ENCODE assay signal across 25 cellular contexts in genomic region chr9:132722564-132723065, GRCh38. TPM values are rescaled to one million over a fixed set of nuclear protein-coding genes. Genes with fewer than 3 reads are reported as not detected.
A peak's percentile ranks its signal among the peaks of the same experiment; 100 is the strongest.
DNase-seq lines count a peak whose midpoint lies in the region; ATAC-seq and TF ChIP-seq lines count a peak whose summit lies in the region.
"Had no signal": no experiment of that assay in that cellular context is flagged by ENCODE, and none has a peak within 500 bp of the region (broad histone marks: within the 10 kb centered on the region; RNA-seq: fewer than 3 reads in every experiment).

No MANE protein-coding gene starts in this region.

- H3K36me3 ChIP-seq in endodermal cell (ENCODE audit: control insufficient read depth, insufficient read depth, low read length) (no peaks in the 10 kb centered on the region), neuronal stem cell (replicated peaks in 1 of 2; ENCODE audit: control insufficient read depth in 2 of 2, insufficient read depth in 2 of 2, low read length in 2 of 2) (no peaks in the 10 kb centered on the region), upper lobe of right lung (no peaks in the 10 kb centered on the region)
- H3K36me3 ChIP-seq: BLaER1 treated with 17β-estradiol and CSF1 and Interleukin-3, amounts not matched to agents 10 nM and 100 nM had no signal

- intact Hi-C loops in cardiac septum (cut with DNase I) (no loop called here), Right ventricle myocardium superior (cut with DNase I) (no loop called here), upper lobe of right lung (cut with DNase I) (no loop called here)

- H3K79me1 ChIP-seq in neuronal stem cell (ENCODE audit: low read depth, low read length): no peaks in the 10 kb centered on the region

- DNase-seq in cardiac septum (ENCODE audit: low spot score) (peak; percentile 63), Right ventricle myocardium superior (no peak), endodermal cell (peak; percentile 41), neuronal stem cell (ENCODE audit: low spot score) (no peak), upper lobe of right lung (peak; percentile 40), NCI-H69 (lab: John Stamatoyannopoulos, UW) (no peak)
- DNase-seq: AML-193; CD4-positive, alpha-beta memory T cell; CD8-positive, alpha-beta memory T cell; COR-L47; DMS 273 treated with DMSO at 0.1 percent for 48 hours; DMS153; DMS53; DMS79; DND-41; EL; GDM1 had no signal

- peaks cover under 1% of the 10 kb centered on the region for H3K27me3 ChIP-seq in endodermal cell (ENCODE audit: control insufficient read depth, insufficient read depth, low read length, poor library complexity, severe bottlenecking)
- peaks cover 0 to 6% (median 0%) of the 10 kb centered on the region in 3 experiments for H3K27me3 ChIP-seq in neuronal stem cell (ENCODE audit: control insufficient read depth in 3 of 3, insufficient read depth in 3 of 3, low read depth in 1 of 3, low read length in 3 of 3)
- H3K27me3 ChIP-seq in upper lobe of right lung: no peaks in the 10 kb centered on the region
- H3K27me3 ChIP-seq: BLaER1 treated with 17β-estradiol and CSF1 and Interleukin-3, amounts not matched to agents 10 nM and 100 nM had no signal

- H3K27ac ChIP-seq in endodermal cell (ENCODE audit: low read depth, low read length) (no peak overlapping the region), neuronal stem cell (replicated peaks; ENCODE audit: low read length) (no peak overlapping the region), upper lobe of right lung (no peak overlapping the region)
- H3K27ac ChIP-seq: 22Rv1; A549; BLaER1 treated with 17β-estradiol and CSF1 and Interleukin-3, amounts not matched to agents 10 nM and 100 nM; C4-2B had no signal

- peak overlapping the region; percentile 84 for H3K14ac ChIP-seq in neuronal stem cell (ENCODE audit: low read length)

- ATAC-seq in Right ventricle myocardium superior (ENCODE audit: poor library complexity): no peak
- ATAC-seq in upper lobe of right lung: no peak
- no peak for ATAC-seq in HG03196 (IDR thresholded peaks at IDR 0.05; ENCODE audit: unreplicated experiment)
- no peak for ATAC-seq in HG03095 (IDR thresholded peaks at IDR 0.05; ENCODE audit: unreplicated experiment)
- ATAC-seq: A549, GM12878 had no signal

- no peak overlapping the region for H2BK12ac ChIP-seq in neuronal stem cell (ENCODE audit: low read length)

- peak overlapping the region; percentile 82 for H2AK5ac ChIP-seq in neuronal stem cell (ENCODE audit: low read depth, low read length)

- no peak overlapping the region for H4K8ac ChIP-seq in neuronal stem cell (ENCODE audit: low read depth, low read length)

- no peak overlapping the region for H3K4me2 ChIP-seq in neuronal stem cell (ENCODE audit: insufficient read depth, low read length, poor library complexity, severe bottlenecking)
- H3K4me2 ChIP-seq: A549; BLaER1 treated with 17β-estradiol and CSF1 and Interleukin-3, amounts not matched to agents 10 nM and 100 nM had no signal

- peak overlapping the region; percentile 19 for H3K18ac ChIP-seq in neuronal stem cell (ENCODE audit: low read length)

- peaks cover 21% of the 10 kb centered on the region for H3K27me3 Mint-ChIP-seq in endodermal cell (ENCODE audit: insufficient read depth)

- no peak overlapping the region for H3K4me3 Mint-ChIP-seq in endodermal cell
- H3K4me3 Mint-ChIP-seq: B cell; CD4-positive, alpha-beta memory T cell; CD8-positive, alpha-beta memory T cell had no signal

- H3K23ac ChIP-seq in neuronal stem cell (ENCODE audit: low read depth, low read length, poor library complexity): peak overlapping the region; percentile 66

- H3K4me1 Mint-ChIP-seq in endodermal cell: no peaks in the 10 kb centered on the region
- H3K4me1 Mint-ChIP-seq: B cell; CD8-positive, alpha-beta memory T cell had no signal

- no peak overlapping the region for H2BK15ac ChIP-seq in neuronal stem cell (ENCODE audit: low read length)

- H2BK5ac ChIP-seq in neuronal stem cell (ENCODE audit: low read length): no peak overlapping the region

- no peaks in the 10 kb centered on the region for H3K36me3 Mint-ChIP-seq in endodermal cell (ENCODE audit: low read depth)
- H3K36me3 Mint-ChIP-seq: CD4-positive, alpha-beta memory T cell; CD8-positive, alpha-beta memory T cell had no signal

- H3K9me3 ChIP-seq in endodermal cell (ENCODE audit: control insufficient read depth, low read length): no peaks in the 10 kb centered on the region
- H3K9me3 ChIP-seq in neuronal stem cell (replicated peaks in 1 of 2; ENCODE audit: control insufficient read depth in 2 of 2, insufficient read depth in 1 of 2, low read depth in 1 of 2, low read length in 2 of 2): no peaks in the 10 kb centered on the region
- no peaks in the 10 kb centered on the region for H3K9me3 ChIP-seq in upper lobe of right lung
- H3K9me3 ChIP-seq: A549; BLaER1 treated with 17β-estradiol and CSF1 and Interleukin-3, amounts not matched to agents 10 nM and 100 nM had no signal

- no peaks in the 10 kb centered on the region for H3K4me1 ChIP-seq in endodermal cell (ENCODE audit: control insufficient read depth, insufficient read depth, low read length)
- H3K4me1 ChIP-seq in neuronal stem cell (ENCODE audit: control insufficient read depth in 2 of 2, insufficient read depth in 1 of 2, low read depth in 1 of 2, low read length in 2 of 2): peaks cover 0 to 5% of the 10 kb centered on the region in 2 donors
- H3K4me1 ChIP-seq in upper lobe of right lung: no peaks in the 10 kb centered on the region
- H3K4me1 ChIP-seq: A549 had no signal

- H3K9ac ChIP-seq in endodermal cell (ENCODE audit: extremely low read depth, low read length, poor library complexity, severe bottlenecking): no peak overlapping the region
- no peak overlapping the region for H3K9ac ChIP-seq in neuronal stem cell (ENCODE audit: low read depth, low read length, poor library complexity)
- H3K9ac ChIP-seq: BLaER1 treated with 17β-estradiol and CSF1 and Interleukin-3, amounts not matched to agents 10 nM and 100 nM had no signal

- no peak overlapping the region for H4K91ac ChIP-seq in neuronal stem cell (ENCODE audit: low read depth, low read length, poor library complexity)

- H2AFZ ChIP-seq in neuronal stem cell (ENCODE audit: low read length): no peak overlapping the region

- H3K4ac ChIP-seq in neuronal stem cell (ENCODE audit: low read length): peak overlapping the region; percentile 79

- H2BK120ac ChIP-seq in neuronal stem cell (ENCODE audit: low read depth, low read length): no peak overlapping the region

- H3K4me3 ChIP-seq in endodermal cell (ENCODE audit: low read length): no peak overlapping the region
- no peak overlapping the region for H3K4me3 ChIP-seq in neuronal stem cell (ENCODE audit: low read length in 2 of 2)
- no peak overlapping the region for H3K4me3 ChIP-seq in upper lobe of right lung
- H3K4me3 ChIP-seq: A549; BLaER1 treated with 17β-estradiol and CSF1 and Interleukin-3, amounts not matched to agents 10 nM and 100 nM; GM12878 had no signal

- H3K27ac Mint-ChIP-seq in endodermal cell: no peak overlapping the region
- H3K27ac Mint-ChIP-seq: B cell; CD4-positive, alpha-beta memory T cell; CD8-positive, alpha-beta memory T cell had no signal

- no peaks in the 10 kb centered on the region for H3K9me3 Mint-ChIP-seq in endodermal cell
- H3K9me3 Mint-ChIP-seq: CD8-positive, alpha-beta memory T cell had no signal

- 86 to 91% methylated on average over 10 to 16 of the region's 16 CpGs for WGBS in endodermal cell (ENCODE audit: insufficient coverage in 1 of 2, insufficient read length in 1 of 2), 2 experiments
- WGBS in neuronal stem cell (ENCODE audit: extremely low coverage in 2 of 2, insufficient read length in 2 of 2, insufficient replicate concordance in 1 of 2), 2 donors: no CpG with 5 or more reads among the region's 16 CpGs

- TF ChIP-seq CTCF in endodermal cell (conservative IDR thresholded peaks at IDR 0.05) (no peak), upper lobe of right lung (IDR thresholded peaks at IDR 0.05) (no peak)

RNA-seq across cellular contexts. Expression of gene GTF3C4, which starts 52.4 kb away (rescaled TPM):
- total RNA-seq in cardiac septum (8.5 TPM), Right ventricle myocardium superior (7.6 TPM), endodermal cell (10 to 100 TPM; 28.5 to 29.3 TPM), upper lobe of right lung (12.9 TPM)
- polyA plus RNA-seq in endodermal cell (2013, experiment 1 of 2): 24.5 TPM
- 24.8 TPM for polyA plus RNA-seq in endodermal cell (2013, experiment 2 of 2)
- polyA plus RNA-seq in neuronal stem cell (2013, experiment 1 of 2): 15.1 TPM
- polyA plus RNA-seq in neuronal stem cell (2013, experiment 2 of 2): 15.3 TPM

RNA-seq across cellular contexts. Expression of gene DDX31, which starts 52.8 kb away (rescaled TPM):
- 5.7 TPM for total RNA-seq in cardiac septum
- 3.8 TPM for total RNA-seq in Right ventricle myocardium superior
- total RNA-seq in endodermal cell: 10 to 100 TPM; 29.1 to 30.5 TPM
- 18.2 TPM for polyA plus RNA-seq in endodermal cell (2013, experiment 1 of 2)
- 18.8 TPM for polyA plus RNA-seq in endodermal cell (2013, experiment 2 of 2)
- polyA plus RNA-seq in neuronal stem cell (2013, experiment 1 of 2): 10.0 TPM
- 10.2 TPM for polyA plus RNA-seq in neuronal stem cell (2013, experiment 2 of 2)
- total RNA-seq in upper lobe of right lung: 17.4 TPM

Comparison
In these comparisons a context has a peak if more than half of its experiments do, and no peak if none do; other contexts are left out.
1. DNase-seq: peak in cardiac septum (single experiment), endodermal cell (single experiment) and upper lobe of right lung (single experiment); none in Right ventricle myocardium superior (single experiment), neuronal stem cell (single experiment) and NCI-H69 (single experiment).